Comparison of ENCODE assay signal across 18 cellular contexts in the genomic region with DNA sequence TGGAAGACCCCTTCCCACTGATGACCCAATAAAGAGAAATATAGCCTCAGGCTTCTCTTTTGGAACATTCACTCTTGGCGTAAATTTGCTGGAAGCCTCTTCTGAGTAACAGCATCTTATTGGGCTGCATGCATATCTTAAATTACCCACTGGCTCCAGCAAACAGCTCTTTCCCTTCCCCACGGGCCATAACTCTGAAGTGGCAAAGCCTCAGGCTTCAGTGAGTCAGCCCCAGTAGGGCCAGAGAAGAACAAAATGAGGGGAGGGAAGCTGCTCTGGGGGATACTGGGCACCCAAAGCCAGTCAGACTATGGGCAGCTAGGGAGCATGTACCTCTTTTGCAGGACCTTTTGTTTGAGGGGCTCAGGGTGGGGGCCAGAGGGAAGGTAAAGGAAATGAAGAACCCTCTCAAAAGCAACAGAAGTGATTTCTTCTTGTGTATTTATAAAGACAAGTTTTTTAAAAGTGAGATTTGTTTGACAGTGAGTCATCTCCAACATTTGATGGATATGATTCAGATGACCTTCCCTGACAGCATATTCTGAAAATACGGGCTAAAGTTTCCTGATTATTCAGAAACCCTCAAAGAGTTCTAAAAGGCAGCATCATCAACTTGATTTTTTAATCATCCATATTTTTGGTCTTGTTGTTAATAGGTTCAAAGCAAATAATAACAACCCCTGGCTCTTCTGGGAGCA.
A peak's percentile ranks its signal among the peaks of the same experiment; 100 is the strongest.
DNase-seq lines count a peak whose midpoint lies in the region; ATAC-seq and TF ChIP-seq lines count a peak whose summit lies in the region.
"Had no signal": no experiment of that assay in that cellular context is flagged by ENCODE, and none has a peak within 500 bp of the region (broad histone marks: within the 10 kb centered on the region; RNA-seq: fewer than 3 reads in every experiment).

No MANE protein-coding gene starts in this region.

- no peak for ATAC-seq in T-cell (replicated peaks in 1 of 4)
- ATAC-seq: esophagus mucosa had no signal

- peak; percentile 81 for DNase-seq in AG08395 (ENCODE audit: low spot score)
- DNase-seq in HS-27A (ENCODE audit: low read depth): peak; percentile 87
- peak; percentile 63 for DNase-seq in amniotic epithelial cell (ENCODE audit: low read depth)
- peak; percentile 56 for DNase-seq in glomerular visceral epithelial cell (ENCODE audit: extremely low spot score)
- DNase-seq in GM10248 (ENCODE audit: extremely low spot score): no peak
- no peak for DNase-seq in HuH-7.5 (ENCODE audit: low spot score)
- no peak for DNase-seq in T-cell
- DNase-seq in NCI-H2029 (lab: John Stamatoyannopoulos, UW): no peak
- DNase-seq: activated CD4-positive, CD25-positive, alpha-beta regulatory T cell treated with anti-CD3 and anti-CD28 coated beads, Interleukin-2, amount 50 U/mL, for 72 hours; DMS 273 treated with DMSO at 0.1 percent for 48 hours; NCI-H1417 treated with DMSO at 0.1 percent for 48 hours; NCI-H510A treated with DMSO at 0.1 percent for 48 hours; nucleus accumbens; OCI-M1; spleen; substantia nigra had no signal

- no peaks in the 10 kb centered on the region for H3K36me3 Mint-ChIP-seq in T-cell
- H3K36me3 Mint-ChIP-seq: activated naive CD8-positive, alpha-beta T cell had no signal

- H3K4me1 Mint-ChIP-seq in T-cell: no peaks in the 10 kb centered on the region

- peaks cover 0 to 3% of the 10 kb centered on the region in 2 donors for H3K27me3 Mint-ChIP-seq in T-cell

- TF ChIP-seq CTCF in GM10248 (IDR thresholded peaks at IDR 0.05; ENCODE audit: control extremely low read depth, extremely low read depth, low read depth, missing control alignments): no peak

- no peak overlapping the region for H3K27ac Mint-ChIP-seq in T-cell
- H3K27ac Mint-ChIP-seq: activated naive CD8-positive, alpha-beta T cell had no signal

- H3K4me3 Mint-ChIP-seq in T-cell: no peak overlapping the region
- H3K4me3 Mint-ChIP-seq: activated naive CD8-positive, alpha-beta T cell had no signal

- CTCF ChIA-PET in GM10248 (lab: Yijun Ruan, JAX) (interaction anchor here (1.2 kb wide), 1 partner anchor 8 kb away, joined by 6 read pairs; no protein-coding TSS in a partner anchor), T-cell (lab: Charles Lee) (no interaction called here)

- POLR2A ChIA-PET in GM10248 (lab: Yijun Ruan, JAX) (no interaction called here), T-cell (lab: Charles Lee) (no interaction called here)

- H3K9me3 Mint-ChIP-seq in T-cell: peaks cover 0 to 5% (median 0%) of the 10 kb centered on the region in 3 donors

Comparison
In these comparisons a context has a peak if more than half of its experiments do, and no peak if none do; other contexts are left out.
1. DNase-seq: peak in AG08395 (single experiment), HS-27A (single experiment), amniotic epithelial cell (single experiment) and glomerular visceral epithelial cell (single experiment); none in GM10248 (single experiment), HuH-7.5 (single experiment), T-cell (0 of 34) and NCI-H2029 (single experiment).